Comparison of ENCODE assay signal across 25 cellular contexts in the genomic region with DNA sequence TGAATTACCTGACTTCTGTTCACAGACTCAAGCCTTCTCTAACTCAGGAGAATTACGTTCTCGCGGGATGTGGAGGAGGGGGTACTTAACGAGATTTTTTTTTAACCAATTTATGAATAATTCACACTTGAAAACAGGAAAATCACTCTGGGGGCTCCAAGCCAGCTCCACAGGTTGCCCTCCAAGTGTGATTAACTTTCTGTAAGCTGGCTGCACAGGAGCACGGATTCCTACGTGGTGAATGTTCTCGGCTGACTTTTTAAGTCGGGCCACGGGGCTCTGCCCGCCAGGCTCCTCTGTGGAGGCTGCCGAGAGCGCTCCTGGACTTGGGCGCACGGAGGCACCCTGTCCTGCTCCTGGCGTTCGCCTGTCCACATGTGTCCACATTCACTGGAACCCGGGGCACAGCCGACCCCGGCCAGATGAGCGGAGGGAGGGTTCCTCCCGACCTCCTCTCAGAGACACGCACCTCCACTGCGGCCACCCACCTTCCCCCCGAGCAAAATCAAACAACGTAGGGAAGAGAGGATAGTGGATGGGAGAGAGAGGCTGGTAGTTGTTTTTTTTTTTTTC.
DNase-seq lines count a peak whose midpoint lies in the region; ATAC-seq and TF ChIP-seq lines count a peak whose summit lies in the region.
"Had no signal": no experiment of that assay in that cellular context is flagged by ENCODE, and none has a peak within 500 bp of the region (broad histone marks: within the 10 kb centered on the region; RNA-seq: fewer than 3 reads in every experiment).

No MANE protein-coding gene starts in this region.

- H3K4ac ChIP-seq in mesenchymal stem cell (ENCODE audit: low read depth in 1 of 2, low read length in 2 of 2): no peak overlapping the region

- H3K27ac ChIP-seq in GM23338 (ENCODE audit: low read depth) (no peak overlapping the region), mesenchymal stem cell (ENCODE audit: low read length, poor library complexity, severe bottlenecking) (no peak overlapping the region)
- H3K27ac ChIP-seq: body of pancreas, thoracic aorta had no signal

- H3K79me1 ChIP-seq in mesenchymal stem cell (replicated peaks; ENCODE audit: low read length, poor library complexity, severe bottlenecking): peaks cover 10% of the 10 kb centered on the region

- no peak overlapping the region for H3K4me3 Mint-ChIP-seq in GM23338
- no peak overlapping the region for H3K4me3 Mint-ChIP-seq in T-helper 2 cell treated with Interferon-gamma antibody and Interleukin-4, amounts not matched to agents 5 μg/mL and 100 μg/mL, for 36 hours
- H3K4me3 Mint-ChIP-seq in stimulated activated naive B cell treated with anti-CD40 and anti-IgM and Interleukin-4, amounts not matched to agents 10 μg/mL and 1 μg/mL and 100 μg/mL, for 72 hours: no peak overlapping the region
- H3K4me3 Mint-ChIP-seq: activated CD4-positive, alpha-beta memory T cell treated with anti-CD3 and anti-CD28 coated beads, Interleukin-2, amount 10 ng/mL, durations not matched to agents 7 days and 5 days; activated naive CD8-positive, alpha-beta T cell; activated T-cell treated with anti-CD3 and anti-CD28 coated beads, Interleukin-2, amount 50 U/mL, for 72 hours; memory B cell; stimulated activated memory B cell treated with anti-CD40 and anti-IgM and Interleukin-4, amounts not matched to agents 10 μg/mL and 1 μg/mL and 100 μg/mL, for 72 hours had no signal

- no peak overlapping the region for H4K91ac ChIP-seq in mesenchymal stem cell (ENCODE audit: low read length)

- no peak for TF ChIP-seq CTCF in GM23338 (conservative IDR thresholded peaks at IDR 0.05; ENCODE audit: low read depth in 2 of 2)

- H3K9me3 Mint-ChIP-seq in GM23338: no peaks in the 10 kb centered on the region; the same call in 2 of the 3 replicates
- peaks cover 5% of the 10 kb centered on the region for H3K9me3 Mint-ChIP-seq in T-helper 2 cell treated with Interferon-gamma antibody and Interleukin-4, amounts not matched to agents 5 μg/mL and 100 μg/mL, for 36 hours
- no peaks in the 10 kb centered on the region for H3K9me3 Mint-ChIP-seq in stimulated activated naive B cell treated with anti-CD40 and anti-IgM and Interleukin-4, amounts not matched to agents 10 μg/mL and 1 μg/mL and 100 μg/mL, for 72 hours
- H3K9me3 Mint-ChIP-seq: activated CD4-positive, alpha-beta memory T cell treated with anti-CD3 and anti-CD28 coated beads, Interleukin-2, amount 10 ng/mL, durations not matched to agents 7 days and 5 days; memory B cell; stimulated activated memory B cell treated with anti-CD40 and anti-IgM and Interleukin-4, amounts not matched to agents 10 μg/mL and 1 μg/mL and 100 μg/mL, for 72 hours had no signal

- H4K20me1 ChIP-seq in GM23338 (replicated peaks; ENCODE audit: insufficient read depth): no peaks in the 10 kb centered on the region; the same call in 1 of the 2 replicates

- H3K27me3 Mint-ChIP-seq in GM23338 (ENCODE audit: insufficient read depth, low read depth, poor library complexity): peaks cover 8% of the 10 kb centered on the region
- H3K27me3 Mint-ChIP-seq in T-helper 2 cell treated with Interferon-gamma antibody and Interleukin-4, amounts not matched to agents 5 μg/mL and 100 μg/mL, for 36 hours (ENCODE audit: low read depth): no peaks in the 10 kb centered on the region
- no peaks in the 10 kb centered on the region for H3K27me3 Mint-ChIP-seq in stimulated activated naive B cell treated with anti-CD40 and anti-IgM and Interleukin-4, amounts not matched to agents 10 μg/mL and 1 μg/mL and 100 μg/mL, for 72 hours
- H3K27me3 Mint-ChIP-seq: activated CD4-positive, alpha-beta memory T cell treated with anti-CD3 and anti-CD28 coated beads, Interleukin-2, amount 10 ng/mL, durations not matched to agents 7 days and 5 days; activated naive CD8-positive, alpha-beta T cell; memory B cell; stimulated activated memory B cell treated with anti-CD40 and anti-IgM and Interleukin-4, amounts not matched to agents 10 μg/mL and 1 μg/mL and 100 μg/mL, for 72 hours had no signal

- H3K27me3 ChIP-seq in GM23338 (ENCODE audit: insufficient read depth) (no peaks in the 10 kb centered on the region), mesenchymal stem cell (ENCODE audit: control insufficient read depth in 1 of 2, insufficient read depth in 1 of 2, low read length in 2 of 2) (no peaks in the 10 kb centered on the region)
- H3K27me3 ChIP-seq: body of pancreas had no signal

- H3K4me1 ChIP-seq in GM23338 (ENCODE audit: insufficient read depth) (no peaks in the 10 kb centered on the region), mesenchymal stem cell (ENCODE audit: control insufficient read depth, insufficient read depth, low read depth, low read length) (peaks cover 19% of the 10 kb centered on the region)
- H3K4me1 ChIP-seq: body of pancreas, Caco-2 had no signal

- no peak overlapping the region for H2AK5ac ChIP-seq in mesenchymal stem cell (ENCODE audit: low read length, severe bottlenecking)

- no peak overlapping the region for H3K23ac ChIP-seq in mesenchymal stem cell (ENCODE audit: low read length in 2 of 2)

- no peaks in the 10 kb centered on the region for H3K9me3 ChIP-seq in mesenchymal stem cell (ENCODE audit: control insufficient read depth, low read length)
- H3K9me3 ChIP-seq: body of pancreas, Caco-2, SK-N-SH, thoracic aorta had no signal

- H3F3A ChIP-seq in GM23338 (replicated peaks; ENCODE audit: low read depth): no peaks in the 10 kb centered on the region

- H2AFZ ChIP-seq in GM23338 (no peak overlapping the region), mesenchymal stem cell (ENCODE audit: low read depth, low read length) (no peak overlapping the region)

- H3K4me3 ChIP-seq in GM23338 (no peak overlapping the region), mesenchymal stem cell (ENCODE audit: insufficient read depth in 1 of 2, low read depth in 1 of 2, low read length in 2 of 2) (no peak overlapping the region)
- H3K4me3 ChIP-seq: body of pancreas, GM12878, thoracic aorta had no signal

- no peak for ATAC-seq in GM23338
- ATAC-seq in stimulated activated naive B cell treated with anti-CD40 and anti-IgM and Interleukin-4, amounts not matched to agents 10 μg/mL and 1 μg/mL and 100 μg/mL, for 72 hours (replicated peaks): no peak
- ATAC-seq: activated T-cell treated with anti-CD3 and anti-CD28 coated beads, Interleukin-2, amount 50 U/mL, for 72 hours; body of pancreas; GM12878; stimulated activated memory B cell treated with anti-CD40 and anti-IgM and Interleukin-4, amounts not matched to agents 10 μg/mL and 1 μg/mL and 100 μg/mL, for 72 hours had no signal

- peaks cover 12% of the 10 kb centered on the region for H3K36me3 Mint-ChIP-seq in GM23338 (ENCODE audit: low read depth)
- peaks cover 36% of the 10 kb centered on the region for H3K36me3 Mint-ChIP-seq in T-helper 2 cell treated with Interferon-gamma antibody and Interleukin-4, amounts not matched to agents 5 μg/mL and 100 μg/mL, for 36 hours (ENCODE audit: low read depth)
- peaks cover 22 to 43% of the 10 kb centered on the region in 2 donors for H3K36me3 Mint-ChIP-seq in stimulated activated naive B cell treated with anti-CD40 and anti-IgM and Interleukin-4, amounts not matched to agents 10 μg/mL and 1 μg/mL and 100 μg/mL, for 72 hours

- H3K18ac ChIP-seq in mesenchymal stem cell (ENCODE audit: low read depth in 1 of 2, low read length in 2 of 2): no peak overlapping the region

- no peak overlapping the region for H2BK5ac ChIP-seq in mesenchymal stem cell (ENCODE audit: low read depth, low read length, poor library complexity, severe bottlenecking)

- no peak overlapping the region for H4K8ac ChIP-seq in mesenchymal stem cell (ENCODE audit: low read length)

- H2BK12ac ChIP-seq in mesenchymal stem cell (ENCODE audit: low read length in 2 of 2): no peak overlapping the region

- H3K9me2 ChIP-seq in GM23338 (ENCODE audit: insufficient read depth): no peaks in the 10 kb centered on the region
- H3K9me2 ChIP-seq: SK-N-SH had no signal

- H3K14ac ChIP-seq in mesenchymal stem cell (ENCODE audit: low read length in 2 of 2): no peak overlapping the region

- peak overlapping the region; percentile 74; the same call in 1 of the 2 replicates for H3K27ac Mint-ChIP-seq in GM23338
- H3K27ac Mint-ChIP-seq in T-helper 2 cell treated with Interferon-gamma antibody and Interleukin-4, amounts not matched to agents 5 μg/mL and 100 μg/mL, for 36 hours: peak overlapping the region; percentile 49
- H3K27ac Mint-ChIP-seq in stimulated activated naive B cell treated with anti-CD40 and anti-IgM and Interleukin-4, amounts not matched to agents 10 μg/mL and 1 μg/mL and 100 μg/mL, for 72 hours: no peak overlapping the region
- H3K27ac Mint-ChIP-seq: activated T-cell treated with anti-CD3 and anti-CD28 coated beads, Interleukin-2, amount 50 U/mL, for 72 hours had no signal

- H2BK120ac ChIP-seq in mesenchymal stem cell (ENCODE audit: low read depth, low read length): no peak overlapping the region

- DNase-seq in activated T-cell treated with anti-CD3 and anti-CD28 coated beads, Interleukin-2, amount 50 U/mL, for 1 hour: peak; percentile 12
- DNase-seq in activated T-cell treated with anti-CD3 and anti-CD28 coated beads for 4 hours: no peak
- no peak for DNase-seq in GM23338 (ENCODE audit: low spot score)
- DNase-seq in T-helper 2 cell treated with Interferon-gamma antibody and Interleukin-4, amounts not matched to agents 5 μg/mL and 100 μg/mL, for 36 hours (ENCODE audit: low spot score): no peak
- no peak for DNase-seq in mesenchymal stem cell
- DNase-seq in amygdala (lab: John Stamatoyannopoulos, UW): no peak
- no peak for DNase-seq in stimulated activated naive B cell treated with anti-CD40 and anti-IgM and Interleukin-4, amounts not matched to agents 10 μg/mL and 1 μg/mL and 100 μg/mL, for 72 hours
- DNase-seq in NCI-H345 (lab: John Stamatoyannopoulos, UW): no peak
- DNase-seq: ACHN; activated CD4-positive, alpha-beta memory T cell treated with anti-CD3 and anti-CD28 coated beads, Interleukin-2, amount 10 ng/mL, durations not matched to agents 7 days and 5 days; activated T-cell treated with anti-CD3 and anti-CD28 coated beads, Interleukin-2, amount 50 U/mL, for 72 hours; Caco-2; DND-41; NCI-H1092 treated with DMSO at 0.1 percent for 48 hours; NCI-H2029; NCI-H226; NCI-H748 treated with DMSO at 0.1 percent for 48 hours; SK-N-SH; small intestine had no signal

- H3K4me2 ChIP-seq in GM23338 (no peak overlapping the region), mesenchymal stem cell (ENCODE audit: low read length, poor library complexity, severe bottlenecking) (peak overlapping the region; percentile 49)
- H3K4me2 ChIP-seq: SK-N-SH had no signal

- WGBS in mesenchymal stem cell: 91% methylated on average over 21 of the region's 25 CpGs

- H2BK15ac ChIP-seq in mesenchymal stem cell (ENCODE audit: low read depth, poor library complexity, severe bottlenecking): no peak overlapping the region

- H3K36me3 ChIP-seq in GM23338 (ENCODE audit: insufficient read depth) (no peaks in the 10 kb centered on the region), mesenchymal stem cell (ENCODE audit: control insufficient read depth in 1 of 2, insufficient read depth in 2 of 2, low read depth in 1 of 2, low read length in 2 of 2) (peaks cover 49 to 54% of the 10 kb centered on the region in 2 experiments)
- H3K36me3 ChIP-seq: thoracic aorta had no signal

- H3K79me2 ChIP-seq in GM23338 (replicated peaks; ENCODE audit: insufficient read depth): no peaks in the 10 kb centered on the region

- H3K9ac ChIP-seq in mesenchymal stem cell (ENCODE audit: low read length): no peak overlapping the region
- H3K9ac ChIP-seq: SK-N-SH had no signal

- peaks cover 22% of the 10 kb centered on the region for H3K4me1 Mint-ChIP-seq in GM23338
- peaks cover 45% of the 10 kb centered on the region for H3K4me1 Mint-ChIP-seq in T-helper 2 cell treated with Interferon-gamma antibody and Interleukin-4, amounts not matched to agents 5 μg/mL and 100 μg/mL, for 36 hours (ENCODE audit: low read depth)
- peaks cover 30 to 36% of the 10 kb centered on the region in 2 donors for H3K4me1 Mint-ChIP-seq in stimulated activated naive B cell treated with anti-CD40 and anti-IgM and Interleukin-4, amounts not matched to agents 10 μg/mL and 1 μg/mL and 100 μg/mL, for 72 hours
